In genomic region chr10:1195828-1196227, GRCh38 we compare ENCODE assay signal across 21 cellular contexts.
DNase-seq lines count a peak whose midpoint lies in the region; ATAC-seq and TF ChIP-seq lines count a peak whose summit lies in the region.
"Had no signal": no experiment of that assay in that cellular context is flagged by ENCODE, and none has a peak within 500 bp of the region (broad histone marks: within the 10 kb centered on the region; RNA-seq: fewer than 3 reads in every experiment).

No MANE protein-coding gene starts in this region.

- no peak overlapping the region for H2BK5ac ChIP-seq in H9 (ENCODE audit: insufficient read length, low read length)

- WGBS in H9 (ENCODE audit: extremely low coverage, insufficient read length, low lambda C conversion rate), result no CpG with 5 or more reads among the region's 9 CpGs

- no peak overlapping the region for H3K4ac ChIP-seq in H9 (ENCODE audit: low read depth, low read length)

- no peak overlapping the region for H3K23ac ChIP-seq in H9 (ENCODE audit: insufficient read length, low read depth, low read length)

- peaks cover 9% of the 10 kb centered on the region; the same call in 1 of the 2 replicates for H3K4me1 ChIP-seq in H9 (ENCODE audit: insufficient read depth, low read length)
- peaks cover 3% of the 10 kb centered on the region for H3K4me1 ChIP-seq in effector memory CD4-positive, alpha-beta T cell (ENCODE audit: control insufficient read depth, insufficient read depth, low read length, poor library complexity, severe bottlenecking)

- no peaks in the 10 kb centered on the region for H3K36me3 Mint-ChIP-seq in H9 (ENCODE audit: insufficient read depth in 1 of 3, low read depth in 3 of 3)

- H2AFZ ChIP-seq in H9 (ENCODE audit: low read length), result no peak overlapping the region
- H2AFZ ChIP-seq: GM23248 had no signal

- H3K79me2 ChIP-seq in H9 (ENCODE audit: insufficient read depth, low read length), result no peaks in the 10 kb centered on the region

- H2BK120ac ChIP-seq in H9 (ENCODE audit: low read depth, low read length, poor library complexity, severe bottlenecking), result no peak overlapping the region

- ATAC-seq in HG03432 (IDR thresholded peaks at IDR 0.05; ENCODE audit: unreplicated experiment), result no peak
- no peak for ATAC-seq in GM21723 (IDR thresholded peaks at IDR 0.05; ENCODE audit: unreplicated experiment)
- ATAC-seq: HepG2, PC-3 had no signal

- H2AK5ac ChIP-seq in H9 (ENCODE audit: insufficient read length, low read length), result no peak overlapping the region

- no peak for TF ChIP-seq CTCF in H9 (conservative IDR thresholded peaks at IDR 0.05)

- H3K4me1 Mint-ChIP-seq in H9, result peaks cover 35 to 47% of the 10 kb centered on the region in 2 experiments
- H3K4me1 Mint-ChIP-seq: B cell had no signal

- H3K27me3 ChIP-seq in H9 (ENCODE audit: insufficient read depth, low read length), result no peaks in the 10 kb centered on the region
- no peaks in the 10 kb centered on the region for H3K27me3 ChIP-seq in effector memory CD4-positive, alpha-beta T cell (replicated peaks; ENCODE audit: control insufficient read depth, insufficient read depth, low read length, poor library complexity, severe bottlenecking)

- H2BK12ac ChIP-seq in H9 (ENCODE audit: insufficient read length, low read depth, low read length), result no peak overlapping the region

- no peak overlapping the region for H3K27ac Mint-ChIP-seq in H9
- H3K27ac Mint-ChIP-seq: B cell; CD4-positive, alpha-beta T cell; HFFc6 had no signal

- no peak overlapping the region for H4K5ac ChIP-seq in H9 (ENCODE audit: insufficient read length, low read depth, low read length)

- no peak overlapping the region for H3T11ph ChIP-seq in H9 (ENCODE audit: low read length)

- H3K14ac ChIP-seq in H9 (ENCODE audit: insufficient read depth, low read length), result peak overlapping the region; percentile 2; the same call in 1 of the 2 replicates

- no peaks in the 10 kb centered on the region for H3K79me1 ChIP-seq in H9 (ENCODE audit: insufficient read depth, low read depth, low read length, poor library complexity, severe bottlenecking)

- H4K20me1 ChIP-seq in H9 (ENCODE audit: control insufficient read depth, insufficient read depth, insufficient read length), result no peaks in the 10 kb centered on the region

- H3K4me3 ChIP-seq in effector memory CD4-positive, alpha-beta T cell (ENCODE audit: insufficient read depth, low read depth, low read length, poor library complexity, severe bottlenecking), result no peak overlapping the region
- H3K4me3 ChIP-seq: GM23248, MG63 had no signal

- H3K23me2 ChIP-seq in H9 (ENCODE audit: insufficient read length, low read depth, low read length, poor library complexity, severe bottlenecking), result no peaks in the 10 kb centered on the region

- H2BK20ac ChIP-seq in H9 (ENCODE audit: low read depth, low read length, poor library complexity, severe bottlenecking), result no peak overlapping the region

- H3K56ac ChIP-seq in H9 (ENCODE audit: insufficient read length, low read depth, low read length), result no peak overlapping the region

- H3K27me3 Mint-ChIP-seq in H9 (ENCODE audit: low read depth), result peaks cover 6% of the 10 kb centered on the region
- H3K27me3 Mint-ChIP-seq: CD4-positive, alpha-beta T cell had no signal

- H3K9ac ChIP-seq in H9 (ENCODE audit: extremely low read depth, insufficient read length, low read length), result no peak overlapping the region
- H3K9ac ChIP-seq: GM23248 had no signal

- no peak overlapping the region for H4K91ac ChIP-seq in H9 (ENCODE audit: insufficient read length, low read depth, low read length)

- H3K4me3 Mint-ChIP-seq in H9, result no peak overlapping the region
- H3K4me3 Mint-ChIP-seq: B cell; CD4-positive, alpha-beta T cell; HFFc6 had no signal

- no peaks in the 10 kb centered on the region for H3K9me3 ChIP-seq in H9 (ENCODE audit: control insufficient read depth, low read depth, low read length)
- H3K9me3 ChIP-seq in effector memory CD4-positive, alpha-beta T cell (ENCODE audit: control insufficient read depth, low read length), result no peaks in the 10 kb centered on the region
- H3K9me3 ChIP-seq: MG63 had no signal

- no peak overlapping the region for H3K4me2 ChIP-seq in H9 (ENCODE audit: insufficient read depth, insufficient read length, low read length)

- no peak overlapping the region for H4K8ac ChIP-seq in H9 (replicated peaks; ENCODE audit: insufficient read length, low read depth, low read length)

- DNase-seq in H9 (peak; percentile 50), caudate nucleus (lab: John Stamatoyannopoulos, UW) (no peak), iPS-NIHi7 (ENCODE audit: extremely low spot score) (peak; percentile 60), substantia nigra (lab: John Stamatoyannopoulos, UW) (no peak)
- DNase-seq in effector memory CD4-positive, alpha-beta T cell, result no peak
- DNase-seq: ACHN; CD4-positive, alpha-beta T cell; DMS79 treated with DMSO at 0.1 percent for 48 hours; GDM1; GM23248; HFFc6; MG63; NCI-H1092 treated with DMSO at 0.1 percent for 48 hours; NCI-H1694; NCI-H69; NK-92 treated with Interleukin-12 subunit alpha and Interleukin-12 subunit beta, amount 100 ng/mL, for 24 hours; PC-3 had no signal

- H2BK15ac ChIP-seq in H9 (ENCODE audit: low read depth, low read length), result no peak overlapping the region

- H3K27ac ChIP-seq in H9 (ENCODE audit: insufficient read length, low read depth, low read length) (no peak overlapping the region), caudate nucleus (ENCODE audit: low read depth, low read length) (peak overlapping the region; percentile 52), substantia nigra (ENCODE audit: low read depth, low read length, poor library complexity, severe bottlenecking) (peak overlapping the region; percentile 42)
- no peak overlapping the region for H3K27ac ChIP-seq in effector memory CD4-positive, alpha-beta T cell (ENCODE audit: insufficient read depth, low read length, poor library complexity, severe bottlenecking)
- H3K27ac ChIP-seq: GM23248 had no signal

- no peaks in the 10 kb centered on the region for H3K36me3 ChIP-seq in effector memory CD4-positive, alpha-beta T cell (ENCODE audit: control insufficient read depth, insufficient read depth, low read length)
- H3K36me3 ChIP-seq: MG63 had no signal

- no peaks in the 10 kb centered on the region for H3K9me3 Mint-ChIP-seq in H9
- H3K9me3 Mint-ChIP-seq: CD4-positive, alpha-beta T cell; HFFc6 had no signal

- H3K18ac ChIP-seq in H9 (ENCODE audit: insufficient read length, low read depth, low read length), result no peak overlapping the region

Comparison
In these comparisons a context has a peak if more than half of its experiments do, and no peak if none do; other contexts are left out.
1. DNase-seq: peak in H9 (single experiment) and iPS-NIHi7 (single experiment); none in caudate nucleus (0 of 61), substantia nigra (0 of 49) and effector memory CD4-positive, alpha-beta T cell (0 of 3).
2. H3K27ac ChIP-seq: peak in caudate nucleus (single experiment) and substantia nigra (single experiment); none in H9 (single experiment) and effector memory CD4-positive, alpha-beta T cell (single experiment).